20 cellular contexts compared by ENCODE assay signal in genomic region chr12:91781114-91781513, GRCh38.
DNase-seq lines count a peak whose midpoint lies in the region; ATAC-seq and TF ChIP-seq lines count a peak whose summit lies in the region.
"Had no signal": no experiment of that assay in that cellular context is flagged by ENCODE, and none has a peak within 500 bp of the region (broad histone marks: within the 10 kb centered on the region; RNA-seq: fewer than 3 reads in every experiment).

No MANE protein-coding gene starts in this region.

- H4K20me1 ChIP-seq in mammary epithelial cell (ENCODE audit: insufficient read depth, low read length) = no peaks in the 10 kb centered on the region
- H4K20me1 ChIP-seq in PC-9 (ENCODE audit: insufficient read depth) = no peaks in the 10 kb centered on the region

- peaks cover 10% of the 10 kb centered on the region for H3F3A ChIP-seq in PC-9 (ENCODE audit: insufficient read depth, low read depth)

- CTCF ChIA-PET in mammary epithelial cell (lab: Charles Lee; ENCODE audit: low non-redundant PET) = no interaction called here
- CTCF ChIA-PET in PC-9 (lab: Charles Lee) = interaction anchor here (0.6 kb wide), 1 partner anchor 1226 kb away, joined by 4 read pairs; no protein-coding TSS in a partner anchor

- no peaks in the 10 kb centered on the region for H3K27me3 ChIP-seq in mammary epithelial cell (ENCODE audit: insufficient read depth, low read length)
- no peaks in the 10 kb centered on the region for H3K27me3 ChIP-seq in PC-9 (ENCODE audit: insufficient read depth, low read depth)
- H3K27me3 ChIP-seq: right lobe of liver had no signal

- TF ChIP-seq CTCF in AG10803 (conservative IDR thresholded peaks at IDR 0.05; ENCODE audit: low read length) = no peak
- no peak for TF ChIP-seq CTCF in mammary epithelial cell (conservative IDR thresholded peaks at IDR 0.05 in 1 of 2, IDR thresholded peaks at IDR 0.05 in 1 of 2; ENCODE audit: extremely low read depth in 1 of 2, insufficient read depth in 1 of 2, low read depth in 1 of 2, low read length in 2 of 2)
- no peak for TF ChIP-seq CTCF in PC-9 (conservative IDR thresholded peaks at IDR 0.05)

- no peaks in the 10 kb centered on the region for H3K9me2 ChIP-seq in PC-9 (ENCODE audit: insufficient read depth)

- H3K36me3 ChIP-seq in mammary epithelial cell (ENCODE audit: insufficient read depth, low read length) (no peaks in the 10 kb centered on the region), PC-9 (ENCODE audit: low read depth) (no peaks in the 10 kb centered on the region)
- H3K36me3 ChIP-seq: right lobe of liver had no signal

- H3K4me1 ChIP-seq in mammary epithelial cell (ENCODE audit: insufficient read depth, low read length) (peaks cover 26% of the 10 kb centered on the region), PC-9 (replicated peaks; ENCODE audit: insufficient read depth) (peaks cover 30% of the 10 kb centered on the region)
- H3K4me1 ChIP-seq: right lobe of liver had no signal

- H3K4me3 ChIP-seq in AG10803 (ENCODE audit: low read length) (no peak overlapping the region), mammary epithelial cell (replicated peaks in 1 of 3; ENCODE audit: insufficient read depth in 1 of 3, low read depth in 2 of 3, low read length in 3 of 3) (no peak overlapping the region), PC-9 (no peak overlapping the region)
- H3K4me3 ChIP-seq: right lobe of liver had no signal

- WGBS in mammary epithelial cell (ENCODE audit: low coverage, missing lambda C conversion rate) = 67% methylated on average over 2 of the region's 2 CpGs

- BruUV-seq in mammary epithelial cell (replicated peaks; lab: Mats Ljungman, UMichigan) (no TSS peak), PC-9 (replicated peaks; lab: Mats Ljungman, UMichigan) (no TSS peak)

- no peaks in the 10 kb centered on the region for H3K79me2 ChIP-seq in mammary epithelial cell (ENCODE audit: insufficient read depth, low read length)
- no peaks in the 10 kb centered on the region for H3K79me2 ChIP-seq in PC-9 (ENCODE audit: low read depth)

- H3K27ac ChIP-seq in mammary epithelial cell (ENCODE audit: insufficient read depth, low read depth, low read length) (no peak overlapping the region), PC-9 (no peak overlapping the region)
- H3K27ac ChIP-seq: right lobe of liver had no signal

- POLR2A ChIA-PET in PC-9 (lab: Charles Lee; ENCODE audit: unreplicated experiment) = no interaction called here

- H2AFZ ChIP-seq in mammary epithelial cell (ENCODE audit: low read depth, low read length) = no peak overlapping the region
- no peak overlapping the region for H2AFZ ChIP-seq in PC-9

- DNase-seq in AG10803 (ENCODE audit: low read depth) (peak; percentile 2), LHCN-M2 (ENCODE audit: low read depth) (peak; percentile 35), mammary epithelial cell (peak; percentile 52), iris pigment epithelial cell (ENCODE audit: low read depth) (peak; percentile 39), KBM-7 (no peak), PC-9 (no peak)
- no peak for DNase-seq in effector CD8-positive, alpha-beta T cell (lab: John Stamatoyannopoulos, UW)
- DNase-seq: activated naive CD4-positive, alpha-beta T cell treated with anti-CD3 and anti-CD28 coated beads for 36 hours; activated T-cell treated with anti-CD3 and anti-CD28 coated beads for 4 hours; CD8-positive, alpha-beta T cell; effector CD4-positive, alpha-beta T cell; HCEC 1CT; NCI-H1105; NCI-H526; right lobe of liver; Right ventricle myocardium superior; stimulated activated CD4-positive, alpha-beta T cell treated with anti-CD3 and anti-CD28 coated beads, Interleukin-1b, Interleukin-23, amount 100 ng/mL, for 48 hours; T-helper 1 cell; trophoblast cell had no signal

- H3K9ac ChIP-seq in mammary epithelial cell (ENCODE audit: insufficient read depth, low read length) = no peak overlapping the region

- intact Hi-C loops in mammary epithelial cell (cut with micrococcal nuclease) = no loop called here
- intact Hi-C loops in PC-9 (cut with micrococcal nuclease; ENCODE audit: unreplicated experiment) = no loop called here

- ATAC-seq in GM21447 (IDR thresholded peaks at IDR 0.05; ENCODE audit: unreplicated experiment) = no peak
- ATAC-seq: CD8-positive, alpha-beta T cell; right lobe of liver had no signal

- H3K9me3 ChIP-seq in mammary epithelial cell (replicated peaks; ENCODE audit: insufficient read depth, low read length) (no peaks in the 10 kb centered on the region), PC-9 (ENCODE audit: insufficient read depth, low read depth) (no peaks in the 10 kb centered on the region)
- H3K9me3 ChIP-seq: right lobe of liver had no signal

- dilution Hi-C loops in mammary epithelial cell (cut with HindIII; ENCODE audit: low sequenced_read_pairs) = no loop called here

- H3K4me2 ChIP-seq in mammary epithelial cell (ENCODE audit: insufficient read depth, low read depth, low read length) (no peak overlapping the region), PC-9 (no peak overlapping the region)

- in situ Hi-C loops in mammary epithelial cell (cut with MboI; ENCODE audit: low sequenced_read_pairs in 2 of 2) (loop anchor here in 1 of 2 donors (25.0 kb wide), 1 partner anchor 356 kb away; the partner anchor contains the start of gene BTG1), KBM-7 (cut with MboI; ENCODE audit: low pct_unique_long_range_greater_than_20kb, low sequenced_read_pairs) (no loop called here)

Comparison
In these comparisons a context has a peak if more than half of its experiments do, and no peak if none do; other contexts are left out.
1. DNase-seq: peak in AG10803 (single experiment), LHCN-M2 (single experiment), mammary epithelial cell (single experiment) and iris pigment epithelial cell (single experiment); none in effector CD8-positive, alpha-beta T cell (single experiment), KBM-7 (single experiment) and PC-9 (0 of 2).